Comparison of ENCODE assay signal across 1 cellular context in the genomic region with DNA sequence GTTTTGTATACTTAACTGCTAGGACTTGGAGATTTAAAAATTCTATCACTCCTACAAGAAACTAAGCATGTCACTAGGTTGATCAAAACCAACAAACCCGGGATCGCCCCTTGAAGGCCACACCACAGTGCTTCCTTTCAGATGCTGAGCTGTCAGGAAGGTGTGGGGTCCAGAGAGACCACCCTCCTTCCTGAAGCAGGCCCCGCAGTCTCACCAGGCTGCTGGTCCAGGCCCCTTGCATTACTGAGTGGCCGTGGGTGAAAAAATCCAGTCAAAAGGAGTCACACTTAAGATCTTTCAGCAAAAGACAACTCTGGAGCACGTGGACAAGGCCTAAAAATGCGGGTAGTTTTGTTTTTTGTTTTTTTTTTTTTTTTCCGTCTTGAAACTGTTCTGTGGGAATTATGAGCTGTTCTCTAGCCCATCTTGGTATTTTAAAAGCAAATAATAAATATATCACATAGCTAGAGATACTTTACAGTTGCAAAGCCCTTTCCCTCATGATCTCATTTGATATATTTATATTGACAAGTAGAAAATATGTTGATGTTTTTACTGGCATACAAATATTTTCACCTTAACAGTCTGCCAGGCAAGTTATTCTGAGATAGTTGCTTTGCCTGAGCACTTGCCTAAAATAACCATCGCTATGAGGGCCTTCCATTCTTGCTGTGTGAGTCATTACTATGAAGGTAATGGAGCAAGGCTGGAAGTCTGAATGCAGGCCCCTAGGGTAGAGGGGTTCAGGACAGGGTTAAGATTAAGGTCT.
TF ChIP-seq lines count a peak whose summit lies in the region.

No MANE protein-coding gene starts in this region.

TF ChIP-seq in IMR-90, 13 proteins besides CTCF, POLR2A, EP300 and RAD21 (continued from another document):
- TF ChIP-seq, protein P1, sequence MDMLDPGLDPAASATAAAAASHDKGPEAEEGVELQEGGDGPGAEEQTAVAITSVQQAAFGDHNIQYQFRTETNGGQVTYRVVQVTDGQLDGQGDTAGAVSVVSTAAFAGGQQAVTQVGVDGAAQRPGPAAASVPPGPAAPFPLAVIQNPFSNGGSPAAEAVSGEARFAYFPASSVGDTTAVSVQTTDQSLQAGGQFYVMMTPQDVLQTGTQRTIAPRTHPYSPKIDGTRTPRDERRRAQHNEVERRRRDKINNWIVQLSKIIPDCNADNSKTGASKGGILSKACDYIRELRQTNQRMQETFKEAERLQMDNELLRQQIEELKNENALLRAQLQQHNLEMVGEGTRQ (IDR thresholded peaks at IDR 0.05; ENCODE audit: low read depth, low read length) = no peak
- no peak for TF ChIP-seq MXI1 (IDR thresholded peaks at IDR 0.05; ENCODE audit: borderline replicate concordance, low read depth, low read length)
- no peak for TF ChIP-seq CEBPB (IDR thresholded peaks at IDR 0.05; ENCODE audit: low read depth, low read length)
- no peak for TF ChIP-seq RFX5 (IDR thresholded peaks at IDR 0.05; ENCODE audit: low read depth, low read length)
- no peak for TF ChIP-seq CHD1 (IDR thresholded peaks at IDR 0.05; ENCODE audit: low read depth, low read length)
- TF ChIP-seq, protein P2, sequence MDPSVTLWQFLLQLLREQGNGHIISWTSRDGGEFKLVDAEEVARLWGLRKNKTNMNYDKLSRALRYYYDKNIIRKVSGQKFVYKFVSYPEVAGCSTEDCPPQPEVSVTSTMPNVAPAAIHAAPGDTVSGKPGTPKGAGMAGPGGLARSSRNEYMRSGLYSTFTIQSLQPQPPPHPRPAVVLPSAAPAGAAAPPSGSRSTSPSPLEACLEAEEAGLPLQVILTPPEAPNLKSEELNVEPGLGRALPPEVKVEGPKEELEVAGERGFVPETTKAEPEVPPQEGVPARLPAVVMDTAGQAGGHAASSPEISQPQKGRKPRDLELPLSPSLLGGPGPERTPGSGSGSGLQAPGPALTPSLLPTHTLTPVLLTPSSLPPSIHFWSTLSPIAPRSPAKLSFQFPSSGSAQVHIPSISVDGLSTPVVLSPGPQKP (IDR thresholded peaks at IDR 0.05; ENCODE audit: borderline replicate concordance, low read depth, low read length) = no peak
- TF ChIP-seq BHLHE40 (IDR thresholded peaks at IDR 0.05; ENCODE audit: low read depth, low read length) = no peak
- no peak for TF ChIP-seq MAFK (IDR thresholded peaks at IDR 0.05; ENCODE audit: low read depth, low read length)
- TF ChIP-seq RCOR1 (IDR thresholded peaks at IDR 0.05; ENCODE audit: insufficient replicate concordance, low read length) = no peak
- TF ChIP-seq SMC3 (IDR thresholded peaks at IDR 0.05; ENCODE audit: low read depth, low read length) = no peak
